In the genomic region with DNA sequence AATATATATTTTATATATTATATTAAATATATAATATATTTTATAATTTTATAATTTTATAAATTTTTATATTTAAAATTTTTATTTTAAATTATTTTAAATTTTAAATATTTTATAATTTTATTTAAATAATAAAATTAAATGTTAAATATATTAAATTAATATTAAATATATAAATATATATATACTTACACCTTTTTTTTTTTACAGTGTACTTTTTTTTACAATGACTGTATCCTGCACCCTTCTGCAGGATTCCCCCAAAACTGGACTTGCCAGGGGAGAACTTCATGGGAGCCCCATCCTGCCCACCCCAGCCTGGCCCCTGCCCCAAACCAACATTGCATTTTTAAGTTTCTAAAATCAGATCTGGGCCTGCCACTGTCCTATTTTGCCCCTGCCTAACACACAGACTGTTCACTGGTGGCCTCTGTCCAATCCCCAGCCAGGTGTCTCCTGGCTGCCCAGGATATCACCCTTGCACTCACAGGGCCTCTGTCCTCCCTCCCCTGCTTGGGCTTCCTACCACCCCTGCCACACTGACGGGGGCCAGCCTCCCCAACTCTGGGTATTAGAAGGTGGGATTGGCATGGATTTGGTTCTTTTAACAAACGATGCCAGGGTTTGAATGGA, we compare ENCODE assay signal across 17 cellular contexts.
DNase-seq lines count a peak whose midpoint lies in the region; ATAC-seq, FAIRE-seq and TF ChIP-seq lines count a peak whose summit lies in the region.
"Had no signal": no experiment of that assay in that cellular context is flagged by ENCODE, and none has a peak within 500 bp of the region (broad histone marks: within the 10 kb centered on the region; RNA-seq: fewer than 3 reads in every experiment).

No MANE protein-coding gene starts in this region.

- no peak for TF ChIP-seq POLR2A in body of pancreas (IDR thresholded peaks at IDR 0.05)

- no peaks in the 10 kb centered on the region for H3K36me3 ChIP-seq in body of pancreas (replicated peaks in 1 of 2; ENCODE audit: insufficient read depth in 1 of 2, low read depth in 2 of 2)
- H3K36me3 ChIP-seq: MG63 had no signal

- peak; percentile 72 for ATAC-seq in activated CD4-positive, alpha-beta T cell treated with anti-CD3 and anti-CD28 coated beads for 36 hours
- ATAC-seq in activated CD8-positive, alpha-beta T cell treated with anti-CD3 and anti-CD28 coated beads, Interleukin-2, amount 10 ng/mL, durations not matched to agents 7 days and 5 days, result no peak
- no peak for ATAC-seq in HG03342 (IDR thresholded peaks at IDR 0.05; ENCODE audit: unreplicated experiment)
- no peak for ATAC-seq in GM18511 (IDR thresholded peaks at IDR 0.05; ENCODE audit: unreplicated experiment)
- no peak for ATAC-seq in body of pancreas

- no peaks in the 10 kb centered on the region for H3K27me3 ChIP-seq in body of pancreas
- H3K27me3 ChIP-seq: MG63 had no signal

- intact Hi-C loops in activated CD4-positive, alpha-beta T cell treated with anti-CD3 and anti-CD28 coated beads for 36 hours (cut with DNase I, micrococcal nuclease), result no loop called here
- intact Hi-C loops in body of pancreas (cut with DNase I), result no loop called here

- H3K36me3 Mint-ChIP-seq in activated CD4-positive, alpha-beta T cell treated with anti-CD3 and anti-CD28 coated beads for 36 hours (ENCODE audit: low read depth), result no peaks in the 10 kb centered on the region
- H3K36me3 Mint-ChIP-seq in activated CD8-positive, alpha-beta T cell treated with anti-CD3 and anti-CD28 coated beads, Interleukin-2, amount 10 ng/mL, durations not matched to agents 7 days and 5 days (ENCODE audit: low read depth), result no peaks in the 10 kb centered on the region

- POLR2A ChIA-PET in activated CD4-positive, alpha-beta T cell treated with anti-CD3 and anti-CD28 coated beads for 36 hours (lab: Charles Lee), result no interaction called here
- POLR2A ChIA-PET in activated CD8-positive, alpha-beta T cell treated with anti-CD3 and anti-CD28 coated beads, Interleukin-2, amount 10 ng/mL, durations not matched to agents 7 days and 5 days (lab: Charles Lee), result no interaction called here

- no peak overlapping the region for H3K4me3 ChIP-seq in body of pancreas
- H3K4me3 ChIP-seq: MG63 had no signal

- DNase-seq in activated CD4-positive, alpha-beta T cell treated with anti-CD3 and anti-CD28 coated beads for 36 hours, result no peak
- no peak for DNase-seq in activated CD4-positive, alpha-beta T cell treated with anti-CD3 and anti-CD28 coated beads for 48 hours
- peak; percentile 22 for DNase-seq in activated CD8-positive, alpha-beta T cell treated with anti-CD3 and anti-CD28 coated beads, Interleukin-2, amount 10 ng/mL, durations not matched to agents 7 days and 5 days
- DNase-seq in mesenteric fat pad (ENCODE audit: low spot score), result peak; percentile 30
- no peak for DNase-seq in body of pancreas
- DNase-seq: C1 segment of cervical spinal cord; Karpas-422; MG63; NCI-H187 treated with DMSO at 0.1 percent for 48 hours; NCI-H2171; NCI-H446; NCI-H69; NK-92 treated with Interleukin-12 subunit alpha and Interleukin-12 subunit beta, amount 100 ng/mL, for 24 hours; SIG-M5 had no signal

- H3K27me3 Mint-ChIP-seq in activated CD4-positive, alpha-beta T cell treated with anti-CD3 and anti-CD28 coated beads for 36 hours, result peaks cover 4% of the 10 kb centered on the region
- peaks cover 3% of the 10 kb centered on the region for H3K27me3 Mint-ChIP-seq in activated CD8-positive, alpha-beta T cell treated with anti-CD3 and anti-CD28 coated beads, Interleukin-2, amount 10 ng/mL, durations not matched to agents 7 days and 5 days (ENCODE audit: low read depth)

- 77 to 89% methylated on average over 2 of the region's 2 CpGs for WGBS in body of pancreas, 2 donors

- CTCF ChIA-PET in activated CD4-positive, alpha-beta T cell treated with anti-CD3 and anti-CD28 coated beads for 36 hours (lab: Charles Lee), result no interaction called here
- CTCF ChIA-PET in activated CD8-positive, alpha-beta T cell treated with anti-CD3 and anti-CD28 coated beads, Interleukin-2, amount 10 ng/mL, durations not matched to agents 7 days and 5 days (lab: Charles Lee), result no interaction called here

- peak; percentile 100 for FAIRE-seq in G401.6 (lab: Jason Lieb, UNC)

- no peaks in the 10 kb centered on the region for H3K4me1 Mint-ChIP-seq in activated CD4-positive, alpha-beta T cell treated with anti-CD3 and anti-CD28 coated beads for 36 hours
- H3K4me1 Mint-ChIP-seq in activated CD8-positive, alpha-beta T cell treated with anti-CD3 and anti-CD28 coated beads, Interleukin-2, amount 10 ng/mL, durations not matched to agents 7 days and 5 days (ENCODE audit: low read depth), result no peaks in the 10 kb centered on the region

- H3K9me3 ChIP-seq in body of pancreas, result no peaks in the 10 kb centered on the region
- H3K9me3 ChIP-seq: MG63 had no signal

- H3K4me3 Mint-ChIP-seq in activated CD4-positive, alpha-beta T cell treated with anti-CD3 and anti-CD28 coated beads for 36 hours, result no peak overlapping the region
- H3K4me3 Mint-ChIP-seq in activated CD8-positive, alpha-beta T cell treated with anti-CD3 and anti-CD28 coated beads, Interleukin-2, amount 10 ng/mL, durations not matched to agents 7 days and 5 days, result no peak overlapping the region

- H3K27ac ChIP-seq in body of pancreas, result no peak overlapping the region

- H3K4me1 ChIP-seq in body of pancreas, result no peaks in the 10 kb centered on the region

- no peaks in the 10 kb centered on the region for H3K9me3 Mint-ChIP-seq in activated CD4-positive, alpha-beta T cell treated with anti-CD3 and anti-CD28 coated beads for 36 hours (ENCODE audit: low read depth)
- H3K9me3 Mint-ChIP-seq in activated CD8-positive, alpha-beta T cell treated with anti-CD3 and anti-CD28 coated beads, Interleukin-2, amount 10 ng/mL, durations not matched to agents 7 days and 5 days (ENCODE audit: insufficient read depth), result no peaks in the 10 kb centered on the region

- no peak overlapping the region for H3K27ac Mint-ChIP-seq in activated CD4-positive, alpha-beta T cell treated with anti-CD3 and anti-CD28 coated beads for 36 hours
- H3K27ac Mint-ChIP-seq in activated CD8-positive, alpha-beta T cell treated with anti-CD3 and anti-CD28 coated beads, Interleukin-2, amount 10 ng/mL, durations not matched to agents 7 days and 5 days, result no peak overlapping the region

- TF ChIP-seq CTCF in body of pancreas (IDR thresholded peaks at IDR 0.05), result no peak

Comparison
In these comparisons a context has a peak if more than half of its experiments do, and no peak if none do; other contexts are left out.
1. DNase-seq: peak in activated CD8-positive, alpha-beta T cell treated with anti-CD3 and anti-CD28 coated beads, Interleukin-2, amount 10 ng/mL, durations not matched to agents 7 days and 5 days (single experiment) and mesenteric fat pad (single experiment); none in activated CD4-positive, alpha-beta T cell treated with anti-CD3 and anti-CD28 coated beads for 36 hours (single experiment), activated CD4-positive, alpha-beta T cell treated with anti-CD3 and anti-CD28 coated beads for 48 hours (single experiment) and body of pancreas (0 of 4).